In the genomic region with DNA sequence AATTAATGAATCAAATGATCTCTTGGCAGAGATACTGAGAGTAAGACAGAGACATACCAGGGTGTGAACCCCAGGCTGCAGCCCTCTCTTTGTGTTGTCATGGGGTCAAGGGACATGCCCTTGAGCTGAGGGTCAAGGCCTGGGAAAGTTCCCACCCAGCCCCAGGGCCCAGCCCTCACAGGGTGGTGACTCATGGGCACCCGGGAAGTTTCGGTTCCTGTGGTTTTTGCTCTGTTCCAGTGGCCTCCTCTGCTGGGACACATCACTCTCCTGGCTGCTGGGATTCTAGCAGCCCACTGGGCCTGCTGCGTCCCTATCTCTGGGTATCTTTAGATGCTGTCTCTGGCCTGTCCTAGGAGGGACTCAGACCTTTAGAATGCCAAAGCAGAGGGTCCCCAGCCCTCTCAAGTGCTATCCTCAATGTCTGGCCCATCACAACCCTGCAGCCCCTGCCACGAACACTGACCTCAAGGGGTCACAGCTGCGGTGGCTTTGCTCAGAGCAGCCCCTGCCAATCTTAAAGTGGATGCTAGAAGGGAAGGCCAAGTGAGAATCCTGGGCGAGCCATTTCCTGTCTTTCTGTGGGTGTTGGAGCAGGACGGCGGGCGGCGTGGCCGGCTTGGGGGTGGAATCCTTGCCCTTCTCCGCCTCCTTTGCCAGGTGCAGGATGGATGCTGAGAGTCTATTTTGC, we compare ENCODE assay signal across 1 cellular context.
TF ChIP-seq lines count a peak whose summit lies in the region.

No MANE protein-coding gene starts in this region.

TF ChIP-seq in GM12878, 131 proteins besides CTCF, POLR2A, EP300 and RAD21 (continued from another document):
- no peak for TF ChIP-seq RFX5 (IDR thresholded peaks at IDR 0.05; ENCODE audit: low read depth, low read length)
- peak; percentile 89 for TF ChIP-seq NR2F1 (conservative IDR thresholded peaks at IDR 0.05)
- TF ChIP-seq CBX3 (IDR thresholded peaks at IDR 0.05; ENCODE audit: borderline replicate concordance, low read depth) = no peak
- TF ChIP-seq IRF4 (IDR thresholded peaks at IDR 0.05; ENCODE audit: low read depth, low read length) = 0 out of 2 replicates have a peak, but pooled peaks have one; percentile 45
- TF ChIP-seq DPF2 (IDR thresholded peaks at IDR 0.05) = 0 out of 2 replicates have a peak, but pooled peaks have one; percentile 42
- TF ChIP-seq PAX5 (IDR thresholded peaks at IDR 0.05; ENCODE audit: borderline replicate concordance, low read depth, low read length) = no peak
- TF ChIP-seq ESRRA (IDR thresholded peaks at IDR 0.05; ENCODE audit: low read length) = peak; percentile 82; the same call in 1 of the 2 replicates
- peak; percentile 44 for TF ChIP-seq MEF2B (IDR thresholded peaks at IDR 0.05; ENCODE audit: partially characterized antibody, poor library complexity, severe bottlenecking)
- TF ChIP-seq EED (IDR thresholded peaks at IDR 0.05; ENCODE audit: low read depth) = peak; percentile 51; the same call in 1 of the 2 replicates
- TF ChIP-seq IKZF1 (conservative IDR thresholded peaks at IDR 0.05) = peak; percentile 72
